Comparison of ENCODE assay signal across 23 cellular contexts in the genomic region with DNA sequence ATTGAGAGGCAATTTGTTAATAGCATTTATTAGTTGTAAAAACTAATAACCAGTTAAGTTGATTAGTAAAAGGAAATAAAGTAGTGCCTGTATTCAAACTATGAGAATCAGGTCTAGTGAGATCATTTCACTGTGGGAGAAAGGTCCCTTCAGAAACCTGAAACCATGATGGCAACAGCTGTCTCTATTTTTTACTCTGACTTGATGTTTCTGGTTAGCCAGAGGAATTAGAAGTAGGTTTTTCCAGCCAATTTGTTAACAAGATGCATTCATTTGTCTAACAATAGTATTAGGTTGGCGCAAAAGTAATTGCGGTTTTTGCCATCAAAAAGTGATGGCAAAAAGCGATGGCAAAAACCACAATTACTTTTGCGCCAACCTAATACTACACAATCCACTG.
"Had no signal": no experiment of that assay in that cellular context is flagged by ENCODE, and none has a peak within 500 bp of the region (broad histone marks: within the 10 kb centered on the region; RNA-seq: fewer than 3 reads in every experiment).

No MANE protein-coding gene starts in this region.

- H3K4me1 Mint-ChIP-seq: activated CD8-positive, alpha-beta memory T cell treated with anti-CD3 and anti-CD28 coated beads, Interleukin-2, amount 10 ng/mL, durations not matched to agents 7 days and 5 days; activated naive CD4-positive, alpha-beta T cell treated with anti-CD3 and anti-CD28 coated beads, Interleukin-2, amount 50 U/mL, for 24 hours; WTC11 had no signal

- DNase-seq: activated CD4-positive, alpha-beta T cell treated with anti-CD3 and anti-CD28 coated beads for 48 hours; activated CD4-positive, alpha-beta T cell treated with anti-CD3 and anti-CD28 coated beads, Interleukin-2, amount 50 U/mL, for 48 hours; activated CD4-positive, CD25-positive, alpha-beta regulatory T cell treated with anti-CD3 and anti-CD28 coated beads, Interleukin-2, amount 50 U/mL, for 72 hours; activated CD8-positive, alpha-beta memory T cell treated with anti-CD3 and anti-CD28 coated beads, Interleukin-2, amount 10 ng/mL, durations not matched to agents 7 days and 5 days; activated effector memory CD4-positive, alpha-beta T cell treated with Interleukin-2 at 50 U/mL for 16 hours; activated naive CD4-positive, alpha-beta T cell; activated T-cell treated with anti-CD3 and anti-CD28 coated beads, Interleukin-2, amount 50 U/mL, for 24 hours; aorta; body of pancreas; central memory CD4-positive, alpha-beta T cell; Kasumi-1; KBM-7; NCI-H1092; NCI-H1417; NCI-H2029; NCI-H510A treated with DMSO at 0.1 percent for 48 hours; NCI-H69; PC-9; SHP77 treated with DMSO at 0.1 percent for 48 hours had no signal

- H3K27ac Mint-ChIP-seq: activated CD8-positive, alpha-beta memory T cell treated with anti-CD3 and anti-CD28 coated beads, Interleukin-2, amount 10 ng/mL, durations not matched to agents 7 days and 5 days; activated naive CD4-positive, alpha-beta T cell treated with anti-CD3 and anti-CD28 coated beads, Interleukin-2, amount 50 U/mL, for 24 hours; activated T-cell treated with anti-CD3 and anti-CD28 coated beads, Interleukin-2, amount 50 U/mL, for 24 hours; activated T-helper 1 cell treated with anti-CD3 and anti-CD28 coated beads, Interleukin-12 subunit alpha, Interleukin-12 subunit beta, Interleukin-2, Interleukin-4 antibody, amounts not matched to agents 30 ng/mL and 10 ng/mL and 1 ng/mL, durations not matched to agents 14 hours and 24 hours and 36 hours; T-helper 1 cell treated with Interleukin-12 subunit alpha and Interleukin-12 subunit beta and Interleukin-4 antibody, amounts not matched to agents 30 μg/mL and 1 μg/mL, for 36 hours had no signal

- H3K36me3 Mint-ChIP-seq: activated CD8-positive, alpha-beta memory T cell treated with anti-CD3 and anti-CD28 coated beads, Interleukin-2, amount 10 ng/mL, durations not matched to agents 7 days and 5 days; activated naive CD4-positive, alpha-beta T cell treated with anti-CD3 and anti-CD28 coated beads, Interleukin-2, amount 50 U/mL, for 24 hours; WTC11 had no signal

- H3K4me3 Mint-ChIP-seq: activated CD8-positive, alpha-beta memory T cell treated with anti-CD3 and anti-CD28 coated beads, Interleukin-2, amount 10 ng/mL, durations not matched to agents 7 days and 5 days; activated naive CD4-positive, alpha-beta T cell treated with anti-CD3 and anti-CD28 coated beads, Interleukin-2, amount 50 U/mL, for 24 hours; activated T-cell treated with anti-CD3 and anti-CD28 coated beads, Interleukin-2, amount 50 U/mL, for 24 hours; activated T-helper 1 cell treated with anti-CD3 and anti-CD28 coated beads, Interleukin-12 subunit alpha, Interleukin-12 subunit beta, Interleukin-2, Interleukin-4 antibody, amounts not matched to agents 30 ng/mL and 10 ng/mL and 1 ng/mL, durations not matched to agents 14 hours and 24 hours and 36 hours; T-helper 1 cell treated with Interleukin-12 subunit alpha and Interleukin-12 subunit beta and Interleukin-4 antibody, amounts not matched to agents 30 μg/mL and 1 μg/mL, for 36 hours; WTC11 had no signal

- H3K27me3 Mint-ChIP-seq: activated CD8-positive, alpha-beta memory T cell treated with anti-CD3 and anti-CD28 coated beads, Interleukin-2, amount 10 ng/mL, durations not matched to agents 7 days and 5 days had no signal

- H3K9me3 Mint-ChIP-seq: activated naive CD4-positive, alpha-beta T cell treated with anti-CD3 and anti-CD28 coated beads, Interleukin-2, amount 50 U/mL, for 24 hours; activated T-helper 1 cell treated with anti-CD3 and anti-CD28 coated beads, Interleukin-12 subunit alpha, Interleukin-12 subunit beta, Interleukin-2, Interleukin-4 antibody, amounts not matched to agents 30 ng/mL and 10 ng/mL and 1 ng/mL, durations not matched to agents 14 hours and 24 hours and 36 hours; T-helper 1 cell treated with Interleukin-12 subunit alpha and Interleukin-12 subunit beta and Interleukin-4 antibody, amounts not matched to agents 30 μg/mL and 1 μg/mL, for 36 hours had no signal
